Comparison of ENCODE assay signal across 8 cellular contexts in the genomic region with DNA sequence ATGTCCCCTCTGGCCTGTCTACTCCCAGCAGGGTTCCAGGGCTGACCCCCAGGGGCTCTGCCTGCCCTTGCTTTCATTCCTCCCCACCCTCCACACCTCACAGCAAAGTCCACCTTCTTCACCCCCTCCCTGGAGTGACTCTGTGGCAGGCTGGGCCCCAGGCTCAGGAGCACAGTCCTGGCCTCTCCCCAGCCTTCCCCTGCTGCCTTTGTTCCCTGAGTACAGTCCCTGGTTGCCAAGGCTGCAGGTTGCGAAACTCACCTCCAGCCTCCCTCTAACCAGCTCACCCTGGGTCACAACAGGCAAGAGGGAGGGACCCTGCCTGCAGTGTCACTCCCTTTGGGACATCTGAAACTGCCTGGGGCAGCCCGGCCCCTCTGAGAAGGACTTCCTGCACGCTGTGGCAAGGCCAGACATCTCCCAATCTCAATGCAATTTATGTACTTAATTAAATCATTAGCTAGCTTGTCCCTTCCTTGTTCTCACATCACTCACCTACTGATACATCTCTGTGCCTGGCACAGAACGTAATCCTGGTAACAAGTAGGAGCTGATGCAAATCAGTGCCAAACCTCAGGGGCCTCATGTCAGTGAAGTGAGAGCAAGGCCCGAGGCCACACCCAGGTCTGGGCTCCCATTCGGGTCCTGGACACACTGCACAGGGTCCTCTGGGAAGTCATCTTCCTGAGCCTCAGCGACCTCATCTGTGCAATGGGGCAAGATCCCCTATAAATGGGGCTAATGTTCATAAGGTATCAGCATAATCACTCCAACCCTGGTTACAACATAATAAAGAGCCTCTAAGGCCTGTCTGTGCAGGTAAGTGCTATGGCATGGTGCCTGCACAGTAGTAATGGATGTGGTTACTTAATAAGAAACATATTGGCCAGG. TPM values are rescaled to one million over a fixed set of nuclear protein-coding genes. Genes with fewer than 3 reads are reported as not detected.
DNase-seq lines count a peak whose midpoint lies in the region; ATAC-seq and TF ChIP-seq lines count a peak whose summit lies in the region.

No MANE protein-coding gene starts in this region.

- ATAC-seq in GM18511 (IDR thresholded peaks at IDR 0.05; ENCODE audit: unreplicated experiment), result peak; percentile 50
- no peak for ATAC-seq in activated naive CD8-positive, alpha-beta T cell treated with anti-CD3 and anti-CD28 coated beads, Interleukin-2, amount 50 U/mL, for 24 hours

- H3K4me2 ChIP-seq in Karpas-422 (ENCODE audit: low read depth, low read length, poor library complexity, severe bottlenecking), result peak overlapping the region; percentile 4
- no peak overlapping the region for H3K4me2 ChIP-seq in mesendoderm (ENCODE audit: low read length)

- H3K79me2 ChIP-seq in Karpas-422 (ENCODE audit: low read length) (no peaks in the 10 kb centered on the region), mesendoderm (ENCODE audit: control insufficient read depth, insufficient read depth, low read length) (no peaks in the 10 kb centered on the region)

- no peak overlapping the region for H3K56ac ChIP-seq in mesendoderm (ENCODE audit: low read length)

- no peaks in the 10 kb centered on the region for H4K20me1 ChIP-seq in Karpas-422 (ENCODE audit: insufficient read depth, low read depth, low read length)

- H3K36me3 ChIP-seq in Karpas-422 (ENCODE audit: insufficient read depth, low read length) (no peaks in the 10 kb centered on the region), adrenal gland (replicated peaks in 1 of 2) (no peaks in the 10 kb centered on the region), mesendoderm (ENCODE audit: control insufficient read depth, insufficient read depth, low read length) (no peaks in the 10 kb centered on the region)

- H3K9me3 ChIP-seq in Karpas-422 (ENCODE audit: low read length) (no peaks in the 10 kb centered on the region), adrenal gland (replicated peaks in 1 of 3) (no peaks in the 10 kb centered on the region)

- no peaks in the 10 kb centered on the region for H3K27me3 ChIP-seq in Karpas-422 (ENCODE audit: low read length)
- no peaks in the 10 kb centered on the region for H3K27me3 ChIP-seq in adrenal gland
- H3K27me3 ChIP-seq in mesendoderm (ENCODE audit: insufficient read depth, low read length, poor library complexity), result no peaks in the 10 kb centered on the region

- H3K9me2 ChIP-seq in Karpas-422 (replicated peaks; ENCODE audit: insufficient read depth, low read length), result no peaks in the 10 kb centered on the region

- no peak overlapping the region for H3K4ac ChIP-seq in mesendoderm (ENCODE audit: low read depth, low read length)

- no peak overlapping the region for H3K18ac ChIP-seq in mesendoderm (ENCODE audit: low read length)

- H4K8ac ChIP-seq in mesendoderm (ENCODE audit: low read depth, low read length), result no peak overlapping the region

- H3K9me3 Mint-ChIP-seq in activated naive CD8-positive, alpha-beta T cell treated with anti-CD3 and anti-CD28 coated beads, Interleukin-2, amount 50 U/mL, for 24 hours, result no peaks in the 10 kb centered on the region

- H3K4me3 ChIP-seq in Karpas-422 (ENCODE audit: low read length), result no peak overlapping the region
- H3K4me3 ChIP-seq in adrenal gland, result no peak overlapping the region
- H3K4me3 ChIP-seq in mesendoderm (ENCODE audit: low read length), result no peak overlapping the region

- H3K27ac Mint-ChIP-seq in activated naive CD8-positive, alpha-beta T cell treated with anti-CD3 and anti-CD28 coated beads, Interleukin-2, amount 50 U/mL, for 24 hours, result no peak overlapping the region

- H3K4me1 Mint-ChIP-seq in activated naive CD8-positive, alpha-beta T cell treated with anti-CD3 and anti-CD28 coated beads, Interleukin-2, amount 50 U/mL, for 24 hours, result no peaks in the 10 kb centered on the region

- intact Hi-C loops in adrenal gland (cut with DNase I), result no loop called here

- H3K4me1 ChIP-seq in Karpas-422 (ENCODE audit: low read length) (peaks cover 10% of the 10 kb centered on the region), adrenal gland (replicated peaks in 1 of 2) (peaks cover 0 to 7% of the 10 kb centered on the region in 2 donors), mesendoderm (ENCODE audit: control insufficient read depth, low read depth, low read length) (no peaks in the 10 kb centered on the region)

- no peaks in the 10 kb centered on the region for H3K79me1 ChIP-seq in mesendoderm (ENCODE audit: low read length)

- no peak for TF ChIP-seq POLR2A in adrenal gland (IDR thresholded peaks at IDR 0.05)

- H4K5ac ChIP-seq in mesendoderm (ENCODE audit: low read length), result no peak overlapping the region

- peak; percentile 53 for DNase-seq in Karpas-422
- DNase-seq in adrenal gland, result peak; percentile 47 to 96 (median 66)
- DNase-seq in mesendoderm, result peak; percentile 70
- DNase-seq in effector CD4-positive, alpha-beta T cell, result no peak
- DNase-seq in activated naive CD8-positive, alpha-beta T cell treated with anti-CD3 and anti-CD28 coated beads, Interleukin-2, amount 50 U/mL, for 24 hours, result no peak
- no peak for DNase-seq in activated naive CD4-positive, alpha-beta T cell treated with Interleukin-2 at 50 U/mL for 16 hours
- no peak for DNase-seq in nucleus accumbens (lab: John Stamatoyannopoulos, UW)

- no peaks in the 10 kb centered on the region for H3K27me3 Mint-ChIP-seq in activated naive CD8-positive, alpha-beta T cell treated with anti-CD3 and anti-CD28 coated beads, Interleukin-2, amount 50 U/mL, for 24 hours

- no peak for TF ChIP-seq CTCF in adrenal gland (IDR thresholded peaks at IDR 0.05)

- no peak overlapping the region for H3K4me3 Mint-ChIP-seq in activated naive CD8-positive, alpha-beta T cell treated with anti-CD3 and anti-CD28 coated beads, Interleukin-2, amount 50 U/mL, for 24 hours

- no peak overlapping the region for H2AFZ ChIP-seq in Karpas-422 (ENCODE audit: low read length)

- H2BK15ac ChIP-seq in mesendoderm (replicated peaks; ENCODE audit: low read depth), result no peak overlapping the region

- 63 to 79% (median 67%) methylated on average over 7 of the region's 7 CpGs for WGBS in adrenal gland, 4 donors
- WGBS in mesendoderm (ENCODE audit: extremely low coverage, insufficient coverage, low lambda C conversion rate), result no CpG with 5 or more reads among the region's 7 CpGs

- H3K27ac ChIP-seq in Karpas-422 (ENCODE audit: low read length) (no peak overlapping the region), adrenal gland (peak overlapping the region in 1 of 5 donors; percentile 54), mesendoderm (ENCODE audit: low read depth, low read length) (peak overlapping the region; percentile 2)

- H2AK5ac ChIP-seq in mesendoderm (ENCODE audit: low read length), result no peak overlapping the region

- no peak overlapping the region for H3K23ac ChIP-seq in mesendoderm (ENCODE audit: low read length)

- H3K9ac ChIP-seq in Karpas-422 (ENCODE audit: low read length) (no peak overlapping the region), mesendoderm (ENCODE audit: low read length) (no peak overlapping the region)

- no peak overlapping the region for H2BK5ac ChIP-seq in mesendoderm (ENCODE audit: low read length)

- peaks cover 3% of the 10 kb centered on the region for H3K36me3 Mint-ChIP-seq in activated naive CD8-positive, alpha-beta T cell treated with anti-CD3 and anti-CD28 coated beads, Interleukin-2, amount 50 U/mL, for 24 hours (ENCODE audit: low read depth)

- no peak overlapping the region for H2BK120ac ChIP-seq in mesendoderm (ENCODE audit: low read depth, low read length)

RNA-seq across cellular contexts. Expression of gene TRIM14, which starts 27.3 kb away (rescaled TPM):
- total RNA-seq in Karpas-422 (2014; rRNA removed; shearing (Covaris generic); ENCODE audit: low replicate concordance), result 17.5 and 18.3 TPM in 2 replicates
- total RNA-seq in adrenal gland, result 10 to 100 TPM in 7 of 8 donors, 1 to 10 TPM in 1; 8.8 to 24.8 (median 14.5) TPM
- polyA plus RNA-seq in adrenal gland, result 1 to 10 TPM; 2.6 to 7.1 (median 6.2) TPM
- 7.3 TPM for polyA plus RNA-seq in mesendoderm (2013, experiment 1 of 2)
- 7.3 TPM for polyA plus RNA-seq in mesendoderm (2013, experiment 2 of 2)

RNA-seq across cellular contexts. Expression of gene CORO2A, which starts 46.1 kb away (rescaled TPM):
- 1.7 and 2.5 TPM in 2 replicates for total RNA-seq in Karpas-422 (2014; rRNA removed; shearing (Covaris generic); ENCODE audit: low replicate concordance)
- total RNA-seq in adrenal gland, result 1 to 10 TPM in 4 of 8 donors, under 1 TPM in 4; 0.06 to 3.2 (median 0.97) TPM
- 1 to 10 TPM in 2 of 3 donors, under 1 TPM in 1; 0.77 to 3.9 (median 1.6) TPM for polyA plus RNA-seq in adrenal gland
- 44.1 TPM for polyA plus RNA-seq in mesendoderm (2013, experiment 1 of 2)
- 45.6 TPM for polyA plus RNA-seq in mesendoderm (2013, experiment 2 of 2)

Comparison
In these comparisons a context has a peak if more than half of its experiments do, and no peak if none do; other contexts are left out.
1. DNase-seq: peak in Karpas-422 (single experiment), adrenal gland (7 of 7) and mesendoderm (single experiment); none in effector CD4-positive, alpha-beta T cell (single experiment), activated naive CD8-positive, alpha-beta T cell treated with anti-CD3 and anti-CD28 coated beads, Interleukin-2, amount 50 U/mL, for 24 hours (single experiment), activated naive CD4-positive, alpha-beta T cell treated with Interleukin-2 at 50 U/mL for 16 hours (single experiment) and nucleus accumbens (0 of 56).